ENCODE assay signal across 23 cellular contexts in genomic region chr13:111528513-111528912, GRCh38.
A peak's percentile ranks its signal among the peaks of the same experiment; 100 is the strongest.
DNase-seq lines count a peak whose midpoint lies in the region; ATAC-seq and TF ChIP-seq lines count a peak whose summit lies in the region.
"Had no signal": no experiment of that assay in that cellular context is flagged by ENCODE, and none has a peak within 500 bp of the region (broad histone marks: within the 10 kb centered on the region; RNA-seq: fewer than 3 reads in every experiment).

No MANE protein-coding gene starts in this region.

- H3K9me3 ChIP-seq in HEK293 (ENCODE audit: control insufficient read depth, insufficient read depth, low read depth, low read length) (no peaks in the 10 kb centered on the region), lower lobe of right lung (no peaks in the 10 kb centered on the region), upper lobe of right lung (no peaks in the 10 kb centered on the region)
- H3K9me3 ChIP-seq: A549; BE2C; BLaER1 treated with 17β-estradiol and CSF1 and Interleukin-3, amounts not matched to agents 10 nM and 100 nM had no signal

- H3K4me3 ChIP-seq in HEK293 (ENCODE audit: low read depth, low read length) (no peak overlapping the region), lower lobe of right lung (no peak overlapping the region), upper lobe of right lung (no peak overlapping the region)
- H3K4me3 ChIP-seq: A549; BLaER1 treated with 17β-estradiol and CSF1 and Interleukin-3, amounts not matched to agents 10 nM and 100 nM had no signal

- intact Hi-C loops in lower lobe of right lung (cut with DNase I) (no loop called here), upper lobe of right lung (cut with DNase I) (no loop called here)

- CTCF ChIA-PET in HEK293 (lab: Yijun Ruan, JAX): no interaction called here

- H3K27me3 ChIP-seq in lower lobe of right lung (ENCODE audit: low read depth) (peaks cover 36% of the 10 kb centered on the region), upper lobe of right lung (peaks cover 35% of the 10 kb centered on the region)

- POLR2A ChIA-PET in HEK293 (lab: Yijun Ruan, JAX): no interaction called here

- H3K27me3 Mint-ChIP-seq in chondrocyte (ENCODE audit: low read depth): peaks cover 34% of the 10 kb centered on the region

- H3K9me3 Mint-ChIP-seq in chondrocyte (ENCODE audit: low read depth): no peaks in the 10 kb centered on the region
- H3K9me3 Mint-ChIP-seq: CD14-positive monocyte; CD4-positive, alpha-beta T cell; CD8-positive, alpha-beta memory T cell had no signal

- peak in 1 of 2 donors; percentile 22 for ATAC-seq in lower lobe of right lung
- ATAC-seq in upper lobe of right lung: peak; percentile 23
- ATAC-seq in HG03108 (IDR thresholded peaks at IDR 0.05; ENCODE audit: unreplicated experiment): no peak
- no peak for ATAC-seq in HG03520 (IDR thresholded peaks at IDR 0.05; ENCODE audit: unreplicated experiment)
- ATAC-seq: A549 had no signal

- H3K4me3 Mint-ChIP-seq in chondrocyte (ENCODE audit: unreplicated experiment): no peak overlapping the region
- H3K4me3 Mint-ChIP-seq: CD14-positive monocyte; CD4-positive, alpha-beta T cell; CD8-positive, alpha-beta memory T cell had no signal

- H3K36me3 Mint-ChIP-seq in chondrocyte (ENCODE audit: low read depth): no peaks in the 10 kb centered on the region
- H3K36me3 Mint-ChIP-seq: CD14-positive monocyte; CD8-positive, alpha-beta memory T cell had no signal

- no peak overlapping the region for H3K27ac Mint-ChIP-seq in chondrocyte (ENCODE audit: unreplicated experiment)
- H3K27ac Mint-ChIP-seq: CD14-positive monocyte; CD4-positive, alpha-beta T cell; CD8-positive, alpha-beta memory T cell had no signal

- H3K36me3 ChIP-seq in HEK293 (ENCODE audit: control insufficient read depth in 2 of 2, insufficient read depth in 1 of 2, low read length in 2 of 2) (no peaks in the 10 kb centered on the region), lower lobe of right lung (no peaks in the 10 kb centered on the region), upper lobe of right lung (no peaks in the 10 kb centered on the region)
- H3K36me3 ChIP-seq: BE2C; BLaER1 treated with 17β-estradiol and CSF1 and Interleukin-3, amounts not matched to agents 10 nM and 100 nM had no signal

- TF ChIP-seq CTCF in HEK293 (tag by site-specific recombination; IDR thresholded peaks at IDR 0.05) (no peak), chondrocyte (IDR thresholded peaks at IDR 0.05) (no peak), lower lobe of right lung (IDR thresholded peaks at IDR 0.05) (no peak), upper lobe of right lung (IDR thresholded peaks at IDR 0.05) (no peak)

- no peaks in the 10 kb centered on the region for H3K4me1 Mint-ChIP-seq in chondrocyte (ENCODE audit: low read depth)
- H3K4me1 Mint-ChIP-seq: CD14-positive monocyte; CD8-positive, alpha-beta memory T cell had no signal

- peak; percentile 38 for DNase-seq in chondrocyte (ENCODE audit: low spot score)
- peak; percentile 24 for DNase-seq in lower lobe of right lung
- DNase-seq in upper lobe of right lung: no peak
- no peak for DNase-seq in NCI-H748 treated with DMSO at 0.1 percent for 48 hours (lab: John Stamatoyannopoulos, UW)
- DNase-seq: 8988T; ACHN; AML-193; BE2C; CD4-positive, alpha-beta T cell; CD8-positive, alpha-beta memory T cell; DMS 273 treated with DMSO at 0.1 percent for 48 hours; DMS79; EL; GF-D8; GOT3; H7; HCEC 1CT had no signal

- H3K27ac ChIP-seq in HEK293 (ENCODE audit: extremely low read depth, low read depth, low read length) (no peak overlapping the region), lower lobe of right lung (no peak overlapping the region), upper lobe of right lung (no peak overlapping the region)
- H3K27ac ChIP-seq: A549; BLaER1 treated with 17β-estradiol and CSF1 and Interleukin-3, amounts not matched to agents 10 nM and 100 nM had no signal

- no peaks in the 10 kb centered on the region for H3K4me1 ChIP-seq in HEK293 (ENCODE audit: control insufficient read depth, insufficient read depth, low read length)
- no peaks in the 10 kb centered on the region for H3K4me1 ChIP-seq in lower lobe of right lung
- no peaks in the 10 kb centered on the region for H3K4me1 ChIP-seq in upper lobe of right lung
- H3K4me1 ChIP-seq: A549, BE2C had no signal

TF ChIP-seq in HEK293, 187 proteins besides CTCF, POLR2A, EP300 and RAD21:
- peak; percentile 100 for TF ChIP-seq ZSCAN30 (tag by site-specific recombination; IDR thresholded peaks at IDR 0.05)
- TF ChIP-seq ZBTB8A (tag by site-specific recombination; IDR thresholded peaks at IDR 0.05): no peak

Comparison
In these comparisons a context has a peak if more than half of its experiments do, and no peak if none do; other contexts are left out.
1. DNase-seq: peak in chondrocyte (single experiment) and lower lobe of right lung (single experiment); none in upper lobe of right lung (single experiment) and NCI-H748 treated with DMSO at 0.1 percent for 48 hours (single experiment).